13 cellular contexts compared by ENCODE assay signal in the genomic region with DNA sequence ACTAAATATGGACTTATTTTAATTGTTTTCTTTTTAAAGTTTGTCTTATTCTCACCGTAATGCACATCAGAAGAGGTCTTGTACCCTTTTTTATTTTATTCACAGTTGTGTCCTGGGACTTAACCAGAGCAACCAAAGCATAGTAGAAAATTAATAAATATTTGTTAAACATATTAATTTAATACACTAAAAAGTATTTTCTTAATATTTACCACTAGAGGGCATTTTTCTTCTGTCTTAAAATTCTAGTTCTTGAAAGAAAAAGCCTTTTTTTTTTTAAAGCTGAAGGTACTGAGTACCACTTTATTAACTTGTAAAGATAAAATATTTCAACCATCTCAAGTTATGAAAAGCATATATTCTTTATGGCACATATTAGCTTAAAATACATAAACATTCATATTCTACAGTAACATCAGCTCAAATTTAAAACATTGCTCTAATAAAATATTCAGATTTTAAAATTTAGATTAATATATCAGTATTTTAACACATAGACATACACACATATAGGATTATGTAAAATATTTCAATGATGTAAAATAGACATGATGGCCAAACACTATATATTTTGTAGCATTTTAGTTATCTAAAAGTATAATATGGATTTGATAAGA.
A peak's percentile ranks its signal among the peaks of the same experiment; 100 is the strongest.
DNase-seq lines count a peak whose midpoint lies in the region; ATAC-seq, FAIRE-seq and TF ChIP-seq lines count a peak whose summit lies in the region.
"Had no signal": no experiment of that assay in that cellular context is flagged by ENCODE, and none has a peak within 500 bp of the region (broad histone marks: within the 10 kb centered on the region; RNA-seq: fewer than 3 reads in every experiment).

No MANE protein-coding gene starts in this region.

- CTCF ChIA-PET in K562 (lab: Yijun Ruan, JAX; ENCODE audit: low intra/inter-chr PET ratio) = interaction anchor here (0.5 to 5.2 kb wide), 3 partner anchors 509 to 1620 kb away, joined by 4 to 68 read pairs (median 4); no protein-coding TSS in a partner anchor

- no TSS peak for BruUV-seq in K562 (replicated peaks; lab: Mats Ljungman, UMichigan)

- TF ChIP-seq CTCF in CD14-positive monocyte (IDR thresholded peaks at IDR 0.05) (peak; percentile 66), HFFc6 (IDR thresholded peaks at IDR 0.05) (peak; percentile 83), K562 (IDR thresholded peaks at IDR 0.05 in 2 of 3, conservative IDR thresholded peaks at IDR 0.05 in 1 of 3; ENCODE audit: insufficient read depth in 2 of 3, low read depth in 1 of 3, low read length in 3 of 3) (peak in 1 of 3 experiments; percentile 12; a peak in 1 of 6 replicates), kidney epithelial cell (IDR thresholded peaks at IDR 0.05; ENCODE audit: insufficient read depth, low read length, poor library complexity, severe bottlenecking) (peak; percentile 15), psoas muscle (IDR thresholded peaks at IDR 0.05) (no peak)

- FAIRE-seq in K562 (lab: Jason Lieb, UNC) = no peak

- H3K4me3 ChIP-seq in K562 (no peak overlapping the region), kidney epithelial cell (ENCODE audit: low read depth, low read length) (no peak overlapping the region), psoas muscle (no peak overlapping the region)
- H3K4me3 ChIP-seq: suprapubic skin had no signal

- H3K27ac Mint-ChIP-seq in CD14-positive monocyte (no peak overlapping the region), HFFc6 (no peak overlapping the region)
- H3K27ac Mint-ChIP-seq: activated naive CD8-positive, alpha-beta T cell treated with anti-CD3 and anti-CD28 coated beads for 36 hours had no signal

- intact Hi-C loops in CD14-positive monocyte (cut with micrococcal nuclease) (no loop called here), K562 (cut with micrococcal nuclease) (loop anchor here (10.0 kb wide), 1 partner anchor 1921 kb away; no protein-coding TSS in a partner anchor), psoas muscle (cut with DNase I) (no loop called here)

- H3K9me3 Mint-ChIP-seq in CD14-positive monocyte = peaks cover 0 to 6% (median 2%) of the 10 kb centered on the region in 7 donors
- H3K9me3 Mint-ChIP-seq in HFFc6 = no peaks in the 10 kb centered on the region
- H3K9me3 Mint-ChIP-seq: activated naive CD8-positive, alpha-beta T cell treated with anti-CD3 and anti-CD28 coated beads for 36 hours had no signal

- H3K27ac ChIP-seq in K562 (ENCODE audit: extremely low read depth, low read depth, low read length) (no peak overlapping the region), psoas muscle (no peak overlapping the region)
- H3K27ac ChIP-seq: suprapubic skin had no signal

- H4K20me1 ChIP-seq in K562 (replicated peaks; ENCODE audit: control insufficient read depth, insufficient read depth, low read length) = no peaks in the 10 kb centered on the region

- H3K4me1 ChIP-seq in K562 (replicated peaks in 1 of 2; ENCODE audit: control insufficient read depth in 2 of 2, insufficient read depth in 2 of 2, low read length in 2 of 2) (no peaks in the 10 kb centered on the region), psoas muscle (no peaks in the 10 kb centered on the region)
- H3K4me1 ChIP-seq: suprapubic skin had no signal

- no peaks in the 10 kb centered on the region for H3K36me3 Mint-ChIP-seq in CD14-positive monocyte
- no peaks in the 10 kb centered on the region for H3K36me3 Mint-ChIP-seq in HFFc6 (ENCODE audit: low read depth)
- H3K36me3 Mint-ChIP-seq: activated naive CD8-positive, alpha-beta T cell treated with anti-CD3 and anti-CD28 coated beads for 36 hours had no signal

- DNase-seq in CD14-positive monocyte (ENCODE audit: low spot score) (no peak), HFFc6 (no peak), K562 (ENCODE audit: extremely low read depth in 1 of 4, low spot score in 3 of 4) (no peak), kidney epithelial cell (ENCODE audit: low read depth) (no peak), psoas muscle (no peak), mesenteric fat pad (ENCODE audit: low spot score) (no peak)
- DNase-seq: activated naive CD8-positive, alpha-beta T cell treated with anti-CD3 and anti-CD28 coated beads for 36 hours; NCI-H345; T-helper 1 cell had no signal

- 6% methylated on average over 1 of the region's 1 CpG for WGBS in K562 (ENCODE audit: insufficient coverage, low coverage, missing lambda C conversion rate)
- WGBS in psoas muscle, 3 donors = 68 to 90% (median 85%) methylated on average over 1 of the region's 1 CpG

- H3K79me2 ChIP-seq in K562 (ENCODE audit: control insufficient read depth, insufficient read depth, low read length) = no peaks in the 10 kb centered on the region

- H3K4me2 ChIP-seq in K562 (ENCODE audit: insufficient read depth, low read length) = no peak overlapping the region

- 0 out of 4 replicates have a peak, but pooled peaks of 1 of the 2 experiments have one; percentile 9 for TF ChIP-seq RAD21 in K562 (CRISPR knock-in tag; conservative IDR thresholded peaks at IDR 0.05 in 1 of 2, IDR thresholded peaks at IDR 0.05 in 1 of 2)

- H2AFZ ChIP-seq in K562 (ENCODE audit: low read depth, low read length) = no peak overlapping the region

- H3K4me3 Mint-ChIP-seq in CD14-positive monocyte (no peak overlapping the region), HFFc6 (no peak overlapping the region)
- H3K4me3 Mint-ChIP-seq: activated naive CD8-positive, alpha-beta T cell treated with anti-CD3 and anti-CD28 coated beads for 36 hours had no signal

- POLR2A ChIA-PET in K562 (lab: Yijun Ruan, JAX) = interaction anchor here (0.6 kb wide), 1 partner anchor 52 kb away, joined by 3 read pairs; no protein-coding TSS in a partner anchor

- H3K9me1 ChIP-seq in K562 (ENCODE audit: control insufficient read depth, insufficient read depth, low read length) = no peaks in the 10 kb centered on the region

- no peaks in the 10 kb centered on the region for H3K9me3 ChIP-seq in K562 (replicated peaks; ENCODE audit: control insufficient read depth, insufficient read depth, low read depth, low read length)
- H3K9me3 ChIP-seq in psoas muscle = no peaks in the 10 kb centered on the region
- H3K9me3 ChIP-seq: suprapubic skin had no signal

- H3K36me3 ChIP-seq in K562 (ENCODE audit: control insufficient read depth, insufficient read depth, low read length) (no peaks in the 10 kb centered on the region), kidney epithelial cell (ENCODE audit: control insufficient read depth, insufficient read depth, low read length) (no peaks in the 10 kb centered on the region), psoas muscle (ENCODE audit: insufficient read depth in 1 of 2, low read depth in 1 of 2) (no peaks in the 10 kb centered on the region)
- H3K36me3 ChIP-seq: suprapubic skin had no signal

- ATAC-seq in K562 (no peak), GM18517 (IDR thresholded peaks at IDR 0.05; ENCODE audit: unreplicated experiment) (no peak), psoas muscle (no peak), GM21423 (IDR thresholded peaks at IDR 0.05; ENCODE audit: unreplicated experiment) (no peak)
- ATAC-seq: left lobe of liver had no signal

- no peak for TF ChIP-seq EP300 in K562 (IDR thresholded peaks at IDR 0.05; ENCODE audit: low read length)

- H3K27me3 ChIP-seq in K562 (ENCODE audit: control insufficient read depth in 2 of 2, insufficient read depth in 2 of 2, low read length in 2 of 2) = no peaks in the 10 kb centered on the region
- H3K27me3 ChIP-seq in kidney epithelial cell (ENCODE audit: control insufficient read depth, insufficient read depth, low read length) = no peaks in the 10 kb centered on the region
- H3K27me3 ChIP-seq in psoas muscle (ENCODE audit: insufficient read depth in 3 of 3, low read length in 2 of 3) = no peaks in the 10 kb centered on the region
- H3K27me3 ChIP-seq: suprapubic skin had no signal

- no peak for TF ChIP-seq POLR2A in K562 (conservative IDR thresholded peaks at IDR 0.05)

- in situ Hi-C loops in K562 (cut with MboI) = loop anchor here (25.0 kb wide), 1 partner anchor 1078 kb away; no protein-coding TSS in a partner anchor

- H3K9ac ChIP-seq in K562 (ENCODE audit: insufficient read depth in 1 of 2, low read depth in 2 of 2, low read length in 2 of 2) = no peak overlapping the region

- H3K4me1 Mint-ChIP-seq in CD14-positive monocyte = peaks cover 27% of the 10 kb centered on the region
- 0 out of 2 replicates have a peak, but pooled peaks cover 5% of the 10 kb centered on the region for H3K4me1 Mint-ChIP-seq in HFFc6 (ENCODE audit: low read depth)
- H3K4me1 Mint-ChIP-seq: activated naive CD8-positive, alpha-beta T cell treated with anti-CD3 and anti-CD28 coated beads for 36 hours had no signal

- H3K27me3 Mint-ChIP-seq in CD14-positive monocyte (ENCODE audit: low read depth in 3 of 3) (no peaks in the 10 kb centered on the region), HFFc6 (ENCODE audit: insufficient read depth) (peaks cover 5% of the 10 kb centered on the region)

TF ChIP-seq in K562, 482 proteins besides CTCF, POLR2A, EP300 and RAD21:
- peak; percentile 25 for TF ChIP-seq DACH1 (IDR thresholded peaks at IDR 0.05; ENCODE audit: partially characterized antibody)
- no peak for TF ChIP-seq TSC22D4 (tag; IDR thresholded peaks at IDR 0.05)
TF ChIP-seq in K562: peak in this region for 1.
